ENCODE assay signal across 12 cellular contexts in the genomic region with DNA sequence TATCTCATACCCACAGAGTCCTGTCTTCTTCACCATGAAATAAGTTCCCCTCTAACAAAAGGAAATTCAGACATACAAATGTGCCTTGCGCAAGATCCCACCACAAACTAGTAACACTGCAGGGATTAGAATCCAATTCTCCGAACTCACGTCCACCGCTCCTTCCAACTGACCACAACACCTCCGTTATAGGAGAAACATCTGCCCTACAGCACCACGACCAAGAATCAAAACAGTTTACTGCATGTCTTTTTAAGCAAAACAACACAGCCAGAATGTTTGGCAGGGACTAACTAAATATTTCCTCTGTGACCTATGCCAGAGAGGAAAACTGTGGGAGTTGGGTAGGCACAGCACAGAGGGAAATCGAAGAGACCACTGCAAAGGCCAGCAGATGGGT.
DNase-seq lines count a peak whose midpoint lies in the region; TF ChIP-seq lines count a peak whose summit lies in the region.
"Had no signal": no experiment of that assay in that cellular context is flagged by ENCODE, and none has a peak within 500 bp of the region (broad histone marks: within the 10 kb centered on the region; RNA-seq: fewer than 3 reads in every experiment).

No MANE protein-coding gene starts in this region.

- no TSS peak for BruUV-seq in OCI-LY7 (replicated peaks; lab: Mats Ljungman, UMichigan)

- no peaks in the 10 kb centered on the region for H3K9me2 ChIP-seq in OCI-LY7 (ENCODE audit: insufficient read depth, low read length)

- no peak overlapping the region for H3K4me3 ChIP-seq in SJSA1
- no peak overlapping the region for H3K4me3 ChIP-seq in fibroblast of pulmonary artery (replicated peaks; ENCODE audit: low read depth, low read length)
- H3K4me3 ChIP-seq in OCI-LY7 (ENCODE audit: low read depth, low read length, poor library complexity, severe bottlenecking), result no peak overlapping the region
- H3K4me3 ChIP-seq: mucosa of descending colon had no signal

- H3K9me3 Mint-ChIP-seq in progenitor cell of endocrine pancreas (ENCODE audit: low read depth), result no peaks in the 10 kb centered on the region
- H3K9me3 Mint-ChIP-seq: activated T-cell treated with anti-CD3 and anti-CD28 coated beads, Interleukin-2, amount 50 U/mL, for 72 hours; CD4-positive, alpha-beta T cell had no signal

- TF ChIP-seq CTCF in fibroblast of pulmonary artery (IDR thresholded peaks at IDR 0.05; ENCODE audit: low read length, missing control alignments), result no peak
- TF ChIP-seq CTCF in progenitor cell of endocrine pancreas (IDR thresholded peaks at IDR 0.05; ENCODE audit: unreplicated experiment), result no peak
- TF ChIP-seq CTCF in OCI-LY7 (conservative IDR thresholded peaks at IDR 0.05; ENCODE audit: low read length), result no peak

- no peaks in the 10 kb centered on the region for H3K27me3 ChIP-seq in SJSA1 (replicated peaks)

- H3K9me3 ChIP-seq in SJSA1 (replicated peaks), result no peaks in the 10 kb centered on the region
- no peaks in the 10 kb centered on the region for H3K9me3 ChIP-seq in OCI-LY7 (ENCODE audit: low read length)
- H3K9me3 ChIP-seq: mucosa of descending colon had no signal

- peak overlapping the region; percentile 76 for H3K27ac ChIP-seq in SJSA1
- no peak overlapping the region for H3K27ac ChIP-seq in OCI-LY7 (ENCODE audit: low read depth, low read length, poor library complexity, severe bottlenecking)

- no peaks in the 10 kb centered on the region for H3K36me3 ChIP-seq in SJSA1
- H3K36me3 ChIP-seq in OCI-LY7 (ENCODE audit: insufficient read depth, low read length), result no peaks in the 10 kb centered on the region

- no peaks in the 10 kb centered on the region for H4K20me1 ChIP-seq in OCI-LY7 (ENCODE audit: insufficient read depth, low read length)

- no peak overlapping the region for H2AFZ ChIP-seq in OCI-LY7 (ENCODE audit: low read length)

- H3K4me2 ChIP-seq in OCI-LY7 (ENCODE audit: low read length), result no peak overlapping the region

- DNase-seq in EL (peak; percentile 85), SJSA1 (ENCODE audit: low read depth in 1 of 2, low spot score in 2 of 2) (peak in 1 of 2 experiments; percentile 46), fibroblast of pulmonary artery (ENCODE audit: low read depth) (peak; percentile 85), progenitor cell of endocrine pancreas (ENCODE audit: low spot score, unreplicated experiment) (no peak), DMS53 (lab: John Stamatoyannopoulos, UW) (no peak), NCI-H524 (lab: John Stamatoyannopoulos, UW) (no peak), OCI-LY7 (ENCODE audit: low spot score) (no peak), ureter (ENCODE audit: low spot score) (no peak)
- DNase-seq: activated T-cell treated with anti-CD3 and anti-CD28 coated beads, Interleukin-2, amount 50 U/mL, for 72 hours; CD4-positive, alpha-beta T cell; mucosa of descending colon; T-helper 17 cell had no signal

- H3K4me1 Mint-ChIP-seq in progenitor cell of endocrine pancreas (ENCODE audit: low read depth), result peaks cover 35% of the 10 kb centered on the region

- H3K27me3 Mint-ChIP-seq in progenitor cell of endocrine pancreas, result no peaks in the 10 kb centered on the region

- peak overlapping the region; percentile 98 for H3K27ac Mint-ChIP-seq in progenitor cell of endocrine pancreas
- H3K27ac Mint-ChIP-seq: activated T-cell treated with anti-CD3 and anti-CD28 coated beads, Interleukin-2, amount 50 U/mL, for 72 hours; CD4-positive, alpha-beta T cell; T-helper 17 cell had no signal

- peaks cover 5% of the 10 kb centered on the region for H3K36me3 Mint-ChIP-seq in progenitor cell of endocrine pancreas (ENCODE audit: insufficient read depth)

- CTCF ChIA-PET in OCI-LY7 (lab: Charles Lee; ENCODE audit: unreplicated experiment), result no interaction called here

- intact Hi-C loops in OCI-LY7 (cut with micrococcal nuclease; ENCODE audit: unreplicated experiment), result no loop called here

- H3K4me1 ChIP-seq in SJSA1 (replicated peaks) (peaks cover 46% of the 10 kb centered on the region), OCI-LY7 (ENCODE audit: insufficient read depth, low read length, poor library complexity, severe bottlenecking) (peaks cover 4% of the 10 kb centered on the region)

- no peak overlapping the region for H3K4me3 Mint-ChIP-seq in progenitor cell of endocrine pancreas (ENCODE audit: low read depth)
- H3K4me3 Mint-ChIP-seq: activated T-cell treated with anti-CD3 and anti-CD28 coated beads, Interleukin-2, amount 50 U/mL, for 72 hours; CD4-positive, alpha-beta T cell; T-helper 17 cell had no signal

- H3K79me2 ChIP-seq in OCI-LY7 (ENCODE audit: insufficient read depth, low read depth, low read length), result no peaks in the 10 kb centered on the region

- POLR2A ChIA-PET in OCI-LY7 (lab: Charles Lee), result no interaction called here

Comparison
In these comparisons a context has a peak if more than half of its experiments do, and no peak if none do; other contexts are left out.
1. DNase-seq: peak in EL (single experiment) and fibroblast of pulmonary artery (single experiment); none in progenitor cell of endocrine pancreas (single experiment), DMS53 (single experiment), NCI-H524 (0 of 2), OCI-LY7 (single experiment) and ureter (single experiment).